18 cellular contexts compared by ENCODE assay signal in genomic region chr3:165336786-165337185, GRCh38.
DNase-seq lines count a peak whose midpoint lies in the region; ATAC-seq and TF ChIP-seq lines count a peak whose summit lies in the region.
"Had no signal": no experiment of that assay in that cellular context is flagged by ENCODE, and none has a peak within 500 bp of the region (broad histone marks: within the 10 kb centered on the region; RNA-seq: fewer than 3 reads in every experiment).

No MANE protein-coding gene starts in this region.

- TF ChIP-seq CTCF in astrocyte of the spinal cord (IDR thresholded peaks at IDR 0.05; ENCODE audit: low read depth, low read length), result no peak
- no peak for TF ChIP-seq CTCF in WERI-Rb-1 (IDR thresholded peaks at IDR 0.05; ENCODE audit: low read depth, low read length)

- no peak overlapping the region for H3K4me3 ChIP-seq in astrocyte of the spinal cord (ENCODE audit: low read depth, low read length)
- no peak overlapping the region for H3K4me3 ChIP-seq in WERI-Rb-1 (ENCODE audit: low read depth, low read length)
- H3K4me3 ChIP-seq: GM12878, MG63 had no signal

- H3K27ac ChIP-seq in WERI-Rb-1, result no peak overlapping the region
- H3K27ac ChIP-seq: 22Rv1 had no signal

- no peaks in the 10 kb centered on the region for H3K27me3 ChIP-seq in WERI-Rb-1 (ENCODE audit: insufficient read depth, low read depth, severe bottlenecking)
- H3K27me3 ChIP-seq: MG63 had no signal

- no peaks in the 10 kb centered on the region for H3K36me3 ChIP-seq in WERI-Rb-1
- H3K36me3 ChIP-seq: MG63 had no signal

- in situ Hi-C loops in astrocyte of the spinal cord (cut with HindIII; ENCODE audit: low sequenced_read_pairs), result no loop called here

- peak; percentile 73 for DNase-seq in A172 (ENCODE audit: low spot score)
- DNase-seq in NCI-H226, result peak; percentile 3
- peak; percentile 27 for DNase-seq in astrocyte of the spinal cord (ENCODE audit: low read depth, low spot score)
- peak; percentile 9 for DNase-seq in non-pigmented ciliary epithelial cell (ENCODE audit: low read depth)
- no peak for DNase-seq in OCI-M2 (lab: John Stamatoyannopoulos, UW; ENCODE audit: unreplicated experiment)
- no peak for DNase-seq in WERI-Rb-1
- no peak for DNase-seq in EL
- DNase-seq: CD4-positive, alpha-beta memory T cell; HFFc6; MG63; NCI-H1092; NCI-H1694 treated with DMSO at 0.1 percent for 48 hours; NCI-H446 treated with DMSO at 0.1 percent for 48 hours; NK-92 treated with Interleukin-12 subunit alpha and Interleukin-12 subunit beta, amount 100 ng/mL, for 24 hours had no signal

- no peak for ATAC-seq in GM21717 (IDR thresholded peaks at IDR 0.05; ENCODE audit: unreplicated experiment)
- ATAC-seq: GM12878, SK-N-SH treated with all-trans-retinoic acid at 6 μM for 48 hours had no signal

- H3K9me3 ChIP-seq in WERI-Rb-1 (ENCODE audit: severe bottlenecking), result no peaks in the 10 kb centered on the region
- H3K9me3 ChIP-seq: MG63 had no signal

Comparison
In these comparisons a context has a peak if more than half of its experiments do, and no peak if none do; other contexts are left out.
1. DNase-seq: peak in A172 (single experiment), NCI-H226 (single experiment), astrocyte of the spinal cord (single experiment) and non-pigmented ciliary epithelial cell (single experiment); none in OCI-M2 (single experiment), WERI-Rb-1 (single experiment) and EL (single experiment).